In genomic region chr10:127310389-127310788, GRCh38 we compare ENCODE assay signal across 21 cellular contexts.
"Had no signal": no experiment of that assay in that cellular context is flagged by ENCODE, and none has a peak within 500 bp of the region (broad histone marks: within the 10 kb centered on the region; RNA-seq: fewer than 3 reads in every experiment).

No MANE protein-coding gene starts in this region.

- H3K4me1 Mint-ChIP-seq: memory B cell; naive B cell; stimulated activated effector memory CD8-positive, alpha-beta T cell treated with anti-CD3 and anti-CD28 coated beads, Interleukin-12 subunit alpha, Interleukin-12 subunit beta, amount 100 ng/mL, for 72 hours had no signal

- H3K4me3 Mint-ChIP-seq: memory B cell; natural killer cell treated with Interleukin-12 subunit alpha and Interleukin-12 subunit beta and Interleukin-15 and Interleukin-18, amount 100 ng/mL, for 72 hours; neural progenitor cell; stimulated activated effector memory CD8-positive, alpha-beta T cell treated with anti-CD3 and anti-CD28 coated beads, Interleukin-12 subunit alpha, Interleukin-12 subunit beta, amount 100 ng/mL, for 72 hours had no signal

- H3K9me3 Mint-ChIP-seq: natural killer cell treated with Interleukin-12 subunit alpha and Interleukin-12 subunit beta and Interleukin-15 and Interleukin-18, amount 100 ng/mL, for 72 hours; neural progenitor cell; stimulated activated effector memory CD8-positive, alpha-beta T cell treated with anti-CD3 and anti-CD28 coated beads, Interleukin-12 subunit alpha, Interleukin-12 subunit beta, amount 100 ng/mL, for 72 hours had no signal

- H3K36me3 Mint-ChIP-seq: memory B cell; naive B cell; natural killer cell treated with Interleukin-12 subunit alpha and Interleukin-12 subunit beta and Interleukin-15 and Interleukin-18, amount 100 ng/mL, for 72 hours; neural progenitor cell; stimulated activated effector memory CD8-positive, alpha-beta T cell treated with anti-CD3 and anti-CD28 coated beads, Interleukin-12 subunit alpha, Interleukin-12 subunit beta, amount 100 ng/mL, for 72 hours had no signal

- ATAC-seq: gastrocnemius medialis; left lobe of liver; natural killer cell treated with Interleukin-12 subunit alpha and Interleukin-12 subunit beta and Interleukin-15 and Interleukin-18, amount 100 ng/mL, for 72 hours; psoas muscle; right cardiac atrium; stimulated activated effector memory CD8-positive, alpha-beta T cell treated with anti-CD3 and anti-CD28 coated beads, Interleukin-12 subunit alpha, Interleukin-12 subunit beta, amount 100 ng/mL, for 72 hours had no signal

- H3K27ac Mint-ChIP-seq: memory B cell; naive B cell; natural killer cell treated with Interleukin-12 subunit alpha and Interleukin-12 subunit beta and Interleukin-15 and Interleukin-18, amount 100 ng/mL, for 72 hours; neural progenitor cell; stimulated activated effector memory CD8-positive, alpha-beta T cell treated with anti-CD3 and anti-CD28 coated beads, Interleukin-12 subunit alpha, Interleukin-12 subunit beta, amount 100 ng/mL, for 72 hours had no signal

- DNase-seq: effector memory CD4-positive, alpha-beta T cell; gastrocnemius medialis; head of caudate nucleus; naive B cell; nucleus accumbens; ovary; posterior cingulate gyrus; psoas muscle; right cardiac atrium; sigmoid colon; stimulated activated CD4-positive, alpha-beta T cell treated with anti-CD3 and anti-CD28 coated beads, Interleukin-2, amount 100 ng/mL, for 24 hours; stimulated activated CD4-positive, alpha-beta T cell treated with anti-CD3 and anti-CD28 coated beads, Interleukin-4, amount 100 ng/mL, for 24 hours; stimulated activated naive CD4-positive, alpha-beta T cell treated with Interleukin-2 at 50 U/mL for 16 hours; stomach; thyroid gland; trophoblast cell had no signal
